In genomic region chr7:22082886-22083710, GRCh38 we compare ENCODE assay signal across 8 cellular contexts.
DNase-seq lines count a peak whose midpoint lies in the region; ATAC-seq and TF ChIP-seq lines count a peak whose summit lies in the region.

No MANE protein-coding gene starts in this region.

- peaks cover 0 to 6% (median 4%) of the 10 kb centered on the region in 4 donors for H3K4me1 ChIP-seq in Peyer's patch

- H3K9me2 ChIP-seq in neural cell (ENCODE audit: insufficient read depth, low read length) = no peaks in the 10 kb centered on the region

- no peaks in the 10 kb centered on the region for H3K79me2 ChIP-seq in neural cell (replicated peaks; ENCODE audit: insufficient read depth, low read length)

- peak; percentile 69 to 98 (median 88) for TF ChIP-seq CTCF in Peyer's patch (IDR thresholded peaks at IDR 0.05)
- TF ChIP-seq CTCF in neural cell (IDR thresholded peaks at IDR 0.05; ENCODE audit: poor library complexity, severe bottlenecking) = peak; percentile 99

- H3K36me3 Mint-ChIP-seq in IgD-negative memory B cell = no peaks in the 10 kb centered on the region
- H3K36me3 Mint-ChIP-seq in stimulated activated naive CD8-positive, alpha-beta T cell treated with anti-CD3 and anti-CD28 coated beads, Interleukin-15, Interleukin-2, amounts not matched to agents 100 ng/mL and 50 ng/mL, for 24 hours (ENCODE audit: low read depth) = no peaks in the 10 kb centered on the region

- peak overlapping the region; percentile 70 for H3K9ac ChIP-seq in neural cell (ENCODE audit: low read length)

- DNase-seq in DMS153 treated with DMSO at 0.1 percent for 48 hours (lab: John Stamatoyannopoulos, UW; ENCODE audit: unreplicated experiment) (peak; percentile 91), Peyer's patch (peak; percentile 82 to 95 (median 92)), fibroblast of the conjunctiva (ENCODE audit: low read depth) (peak; percentile 53)
- DNase-seq in activated effector memory CD4-positive, alpha-beta T cell treated with Interleukin-2 at 50 U/mL for 16 hours = peak; percentile 71

- H3K27ac ChIP-seq in Peyer's patch (peak overlapping the region; percentile 78 to 83 (median 82)), neural cell (ENCODE audit: low read length) (peak overlapping the region; percentile 60)

- ATAC-seq in GM21619 (IDR thresholded peaks at IDR 0.05; ENCODE audit: unreplicated experiment) = peak; percentile 98

- H2AFZ ChIP-seq in neural cell (ENCODE audit: low read depth, low read length) = peak overlapping the region; percentile 46

- TF ChIP-seq POLR2A in Peyer's patch (IDR thresholded peaks at IDR 0.05) = no peak

- peaks cover 35% of the 10 kb centered on the region for H3K27me3 Mint-ChIP-seq in IgD-negative memory B cell
- H3K27me3 Mint-ChIP-seq in stimulated activated naive CD8-positive, alpha-beta T cell treated with anti-CD3 and anti-CD28 coated beads, Interleukin-15, Interleukin-2, amounts not matched to agents 100 ng/mL and 50 ng/mL, for 24 hours = peaks cover 18% of the 10 kb centered on the region

- H3K27me3 ChIP-seq in Peyer's patch = no peaks in the 10 kb centered on the region
- H3K27me3 ChIP-seq in neural cell (ENCODE audit: insufficient read depth, low read depth, low read length) = no peaks in the 10 kb centered on the region

- H3K9me3 Mint-ChIP-seq in IgD-negative memory B cell = peaks cover 0 to 6% (median 3%) of the 10 kb centered on the region in 3 donors
- no peaks in the 10 kb centered on the region for H3K9me3 Mint-ChIP-seq in stimulated activated naive CD8-positive, alpha-beta T cell treated with anti-CD3 and anti-CD28 coated beads, Interleukin-15, Interleukin-2, amounts not matched to agents 100 ng/mL and 50 ng/mL, for 24 hours

- peak overlapping the region in 2 of 3 donors; percentile 72 to 94 for H3K27ac Mint-ChIP-seq in IgD-negative memory B cell
- no peak overlapping the region for H3K27ac Mint-ChIP-seq in stimulated activated naive CD8-positive, alpha-beta T cell treated with anti-CD3 and anti-CD28 coated beads, Interleukin-15, Interleukin-2, amounts not matched to agents 100 ng/mL and 50 ng/mL, for 24 hours

- peak; percentile 94 for TF ChIP-seq RAD21 in neural cell (conservative IDR thresholded peaks at IDR 0.05)

- no peaks in the 10 kb centered on the region for H3F3A ChIP-seq in neural cell (ENCODE audit: insufficient read depth, low read length, poor library complexity, severe bottlenecking)

- H3K4me3 ChIP-seq in Peyer's patch = peak overlapping the region; percentile 54 to 78 (median 60)
- H3K4me3 ChIP-seq in neural cell (ENCODE audit: low read length) = peak overlapping the region; percentile 81

- H3K36me3 ChIP-seq in Peyer's patch (no peaks in the 10 kb centered on the region), neural cell (ENCODE audit: insufficient read depth, low read length) (no peaks in the 10 kb centered on the region)

- H3K9me3 ChIP-seq in Peyer's patch (no peaks in the 10 kb centered on the region), neural cell (ENCODE audit: low read length) (no peaks in the 10 kb centered on the region)

- TF ChIP-seq EP300 in neural cell (conservative IDR thresholded peaks at IDR 0.05; ENCODE audit: poor library complexity, severe bottlenecking) = peak; percentile 61

- H4K20me1 ChIP-seq in neural cell (ENCODE audit: insufficient read depth) = no peaks in the 10 kb centered on the region

- H3K4me3 Mint-ChIP-seq in IgD-negative memory B cell = peak overlapping the region; percentile 87 to 98 (median 94)
- H3K4me3 Mint-ChIP-seq in stimulated activated naive CD8-positive, alpha-beta T cell treated with anti-CD3 and anti-CD28 coated beads, Interleukin-15, Interleukin-2, amounts not matched to agents 100 ng/mL and 50 ng/mL, for 24 hours = peak overlapping the region; percentile 74

- peak overlapping the region; percentile 65 for H3K4me2 ChIP-seq in neural cell (ENCODE audit: low read length)

- peaks cover 5 to 13% (median 8%) of the 10 kb centered on the region in 3 donors for H3K4me1 Mint-ChIP-seq in IgD-negative memory B cell
- peaks cover 15% of the 10 kb centered on the region for H3K4me1 Mint-ChIP-seq in stimulated activated naive CD8-positive, alpha-beta T cell treated with anti-CD3 and anti-CD28 coated beads, Interleukin-15, Interleukin-2, amounts not matched to agents 100 ng/mL and 50 ng/mL, for 24 hours (ENCODE audit: low read depth)

TF ChIP-seq in neural cell, 6 proteins besides CTCF, POLR2A, EP300 and RAD21:
- TF ChIP-seq EZH2 (IDR thresholded peaks at IDR 0.05; ENCODE audit: borderline replicate concordance, insufficient read depth, low read length, poor library complexity, severe bottlenecking) (no peak), POLR2AphosphoS5 (IDR thresholded peaks at IDR 0.05) (no peak), MXI1 (conservative IDR thresholded peaks at IDR 0.05; ENCODE audit: poor library complexity, severe bottlenecking) (peak; percentile 61), SMC3 (conservative IDR thresholded peaks at IDR 0.05; ENCODE audit: poor library complexity) (peak; percentile 86), TAF1 (IDR thresholded peaks at IDR 0.05; ENCODE audit: low read depth) (peak; percentile 29)
- TF ChIP-seq, protein P1, sequence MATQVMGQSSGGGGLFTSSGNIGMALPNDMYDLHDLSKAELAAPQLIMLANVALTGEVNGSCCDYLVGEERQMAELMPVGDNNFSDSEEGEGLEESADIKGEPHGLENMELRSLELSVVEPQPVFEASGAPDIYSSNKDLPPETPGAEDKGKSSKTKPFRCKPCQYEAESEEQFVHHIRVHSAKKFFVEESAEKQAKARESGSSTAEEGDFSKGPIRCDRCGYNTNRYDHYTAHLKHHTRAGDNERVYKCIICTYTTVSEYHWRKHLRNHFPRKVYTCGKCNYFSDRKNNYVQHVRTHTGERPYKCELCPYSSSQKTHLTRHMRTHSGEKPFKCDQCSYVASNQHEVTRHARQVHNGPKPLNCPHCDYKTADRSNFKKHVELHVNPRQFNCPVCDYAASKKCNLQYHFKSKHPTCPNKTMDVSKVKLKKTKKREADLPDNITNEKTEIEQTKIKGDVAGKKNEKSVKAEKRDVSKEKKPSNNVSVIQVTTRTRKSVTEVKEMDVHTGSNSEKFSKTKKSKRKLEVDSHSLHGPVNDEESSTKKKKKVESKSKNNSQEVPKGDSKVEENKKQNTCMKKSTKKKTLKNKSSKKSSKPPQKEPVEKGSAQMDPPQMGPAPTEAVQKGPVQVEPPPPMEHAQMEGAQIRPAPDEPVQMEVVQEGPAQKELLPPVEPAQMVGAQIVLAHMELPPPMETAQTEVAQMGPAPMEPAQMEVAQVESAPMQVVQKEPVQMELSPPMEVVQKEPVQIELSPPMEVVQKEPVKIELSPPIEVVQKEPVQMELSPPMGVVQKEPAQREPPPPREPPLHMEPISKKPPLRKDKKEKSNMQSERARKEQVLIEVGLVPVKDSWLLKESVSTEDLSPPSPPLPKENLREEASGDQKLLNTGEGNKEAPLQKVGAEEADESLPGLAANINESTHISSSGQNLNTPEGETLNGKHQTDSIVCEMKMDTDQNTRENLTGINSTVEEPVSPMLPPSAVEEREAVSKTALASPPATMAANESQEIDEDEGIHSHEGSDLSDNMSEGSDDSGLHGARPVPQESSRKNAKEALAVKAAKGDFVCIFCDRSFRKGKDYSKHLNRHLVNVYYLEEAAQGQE (IDR thresholded peaks at IDR 0.05; ENCODE audit: borderline replicate concordance) = peak; percentile 24

Comparison
In these comparisons a context has a peak if more than half of its experiments do, and no peak if none do; other contexts are left out.
1. Peak in every context shown above with its lines: DNase-seq, ATAC-seq, H3K4me3 ChIP-seq and H3K27ac ChIP-seq.